10 cellular contexts compared by ENCODE assay signal in the genomic region with DNA sequence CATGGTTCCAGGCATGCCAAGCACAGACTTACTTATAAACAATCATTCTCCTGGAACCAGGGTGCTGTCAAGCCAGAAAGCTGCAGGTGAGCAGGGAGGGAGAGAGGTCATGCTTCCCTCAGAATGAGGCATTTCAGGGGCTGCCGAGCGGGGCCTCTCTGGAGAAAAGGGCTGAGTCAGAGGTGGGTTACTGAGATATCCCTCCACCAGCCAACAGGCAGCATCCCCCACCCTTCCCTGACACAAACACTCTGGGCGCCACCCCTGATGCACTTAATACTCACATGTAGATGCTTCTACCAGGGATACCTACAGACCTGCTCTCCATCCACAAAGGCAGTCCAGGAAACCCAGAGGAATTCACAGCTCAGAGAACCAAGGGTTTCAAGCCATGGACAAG. TPM values are rescaled to one million over a fixed set of nuclear protein-coding genes. Genes with fewer than 3 reads are reported as not detected.
DNase-seq lines count a peak whose midpoint lies in the region; ATAC-seq and TF ChIP-seq lines count a peak whose summit lies in the region.
"Had no signal": no experiment of that assay in that cellular context is flagged by ENCODE, and none has a peak within 500 bp of the region (broad histone marks: within the 10 kb centered on the region; RNA-seq: fewer than 3 reads in every experiment).

No MANE protein-coding gene starts in this region.

- no peak overlapping the region for H3K4me3 Mint-ChIP-seq in activated naive CD4-positive, alpha-beta T cell treated with anti-CD3 and anti-CD28 coated beads, Interleukin-2, amount 10 ng/mL, durations not matched to agents 7 days and 5 days

- H3K4me3 ChIP-seq in ascending aorta (no peak overlapping the region), lower lobe of right lung (no peak overlapping the region), upper lobe of left lung (no peak overlapping the region)

- WGBS in upper lobe of left lung, 2 donors = 77% methylated on average over 3 of the region's 3 CpGs; no CpG with 5 or more reads in 1 of the 2 donors

- H3K27me3 Mint-ChIP-seq in activated naive CD4-positive, alpha-beta T cell treated with anti-CD3 and anti-CD28 coated beads, Interleukin-2, amount 10 ng/mL, durations not matched to agents 7 days and 5 days = no peaks in the 10 kb centered on the region

- ATAC-seq in lower lobe of right lung = no peak
- ATAC-seq in upper lobe of left lung (ENCODE audit: low FRiP score in 2 of 2) = no peak
- ATAC-seq in GM21390 (IDR thresholded peaks at IDR 0.05; ENCODE audit: unreplicated experiment) = no peak
- no peak for ATAC-seq in GM21619 (IDR thresholded peaks at IDR 0.05; ENCODE audit: unreplicated experiment)
- ATAC-seq: activated CD4-positive, CD25-positive, alpha-beta regulatory T cell treated with anti-CD3 and anti-CD28 coated beads, Interleukin-2, amount 50 U/mL, for 24 hours had no signal

- TF ChIP-seq EP300 in upper lobe of left lung (IDR thresholded peaks at IDR 0.05) = no peak

- TF ChIP-seq CTCF in ascending aorta (IDR thresholded peaks at IDR 0.05) = no peak
- TF ChIP-seq CTCF in lower lobe of right lung (IDR thresholded peaks at IDR 0.05) = no peak
- TF ChIP-seq CTCF in upper lobe of left lung (IDR thresholded peaks at IDR 0.05) = no peak

- H3K27me3 ChIP-seq in ascending aorta (no peaks in the 10 kb centered on the region), lower lobe of right lung (ENCODE audit: low read depth) (no peaks in the 10 kb centered on the region), upper lobe of left lung (no peaks in the 10 kb centered on the region)

- H3K4me1 Mint-ChIP-seq in activated naive CD4-positive, alpha-beta T cell treated with anti-CD3 and anti-CD28 coated beads, Interleukin-2, amount 10 ng/mL, durations not matched to agents 7 days and 5 days = peaks cover 77% of the 10 kb centered on the region

- peak overlapping the region; percentile 96 for H3K27ac Mint-ChIP-seq in activated naive CD4-positive, alpha-beta T cell treated with anti-CD3 and anti-CD28 coated beads, Interleukin-2, amount 10 ng/mL, durations not matched to agents 7 days and 5 days

- H3K36me3 ChIP-seq in ascending aorta (peaks cover 0 to 4% of the 10 kb centered on the region in 2 donors), lower lobe of right lung (peaks cover 7% of the 10 kb centered on the region), upper lobe of left lung (peaks cover 0 to 10% (median 2%) of the 10 kb centered on the region in 4 donors)

- H3K36me3 Mint-ChIP-seq in activated naive CD4-positive, alpha-beta T cell treated with anti-CD3 and anti-CD28 coated beads, Interleukin-2, amount 10 ng/mL, durations not matched to agents 7 days and 5 days = peaks cover 28% of the 10 kb centered on the region

- no peak for DNase-seq in activated naive CD4-positive, alpha-beta T cell treated with anti-CD3 and anti-CD28 coated beads, Interleukin-2, amount 10 ng/mL, durations not matched to agents 7 days and 5 days
- no peak for DNase-seq in activated naive CD4-positive, alpha-beta T cell treated with Interleukin-2 at 50 U/mL for 16 hours
- DNase-seq in ascending aorta (ENCODE audit: low spot score in 2 of 2) = no peak
- DNase-seq in lower lobe of right lung = no peak
- DNase-seq in upper lobe of left lung = no peak
- DNase-seq in EL = no peak
- DNase-seq: foreskin melanocyte had no signal

- no peaks in the 10 kb centered on the region for H3K9me3 ChIP-seq in ascending aorta
- H3K9me3 ChIP-seq in lower lobe of right lung = no peaks in the 10 kb centered on the region
- no peaks in the 10 kb centered on the region for H3K9me3 ChIP-seq in upper lobe of left lung

- peak overlapping the region; percentile 93 to 96 for H3K27ac ChIP-seq in ascending aorta
- peak overlapping the region; percentile 97 for H3K27ac ChIP-seq in lower lobe of right lung
- peak overlapping the region; percentile 91 to 96 (median 94) for H3K27ac ChIP-seq in upper lobe of left lung

- CTCF ChIA-PET in activated naive CD4-positive, alpha-beta T cell treated with anti-CD3 and anti-CD28 coated beads, Interleukin-2, amount 10 ng/mL, durations not matched to agents 7 days and 5 days (lab: Charles Lee) = interaction anchor here (1.4 kb wide), 1 partner anchor 56 kb away, joined by 3 read pairs; no protein-coding TSS in a partner anchor

- intact Hi-C loops in ascending aorta (cut with DNase I) = no loop called here
- intact Hi-C loops in lower lobe of right lung (cut with DNase I) = no loop called here

- no peaks in the 10 kb centered on the region for H3K9me3 Mint-ChIP-seq in activated naive CD4-positive, alpha-beta T cell treated with anti-CD3 and anti-CD28 coated beads, Interleukin-2, amount 10 ng/mL, durations not matched to agents 7 days and 5 days

- no peak for TF ChIP-seq POLR2A in upper lobe of left lung (IDR thresholded peaks at IDR 0.05)

- H3K4me1 ChIP-seq in ascending aorta (peaks cover 26 to 42% of the 10 kb centered on the region in 2 donors), lower lobe of right lung (peaks cover 74% of the 10 kb centered on the region), upper lobe of left lung (peaks cover 61 to 76% (median 64%) of the 10 kb centered on the region in 4 donors)

RNA-seq across cellular contexts. Expression of a gene that starts 13.1 kb away (rescaled TPM):
- total RNA-seq in ascending aorta = 77.0 TPM
- total RNA-seq in lower lobe of right lung = 74.2 TPM
- total RNA-seq in upper lobe of left lung = 100 to 1,000 TPM in 1 of 6 donors, 10 to 100 TPM in 5; 26.2 to 100 (median 69.1) TPM

RNA-seq across cellular contexts. Expression of a gene that starts 25.1 kb away (rescaled TPM):
- 9.8 TPM for total RNA-seq in ascending aorta
- total RNA-seq in lower lobe of right lung = 44.5 TPM
- total RNA-seq in upper lobe of left lung = 10 to 100 TPM; 19.1 to 54.6 (median 35.8) TPM

RNA-seq across cellular contexts. Expression of a gene that starts 49.2 kb away (rescaled TPM):
- total RNA-seq in ascending aorta = 251 TPM
- total RNA-seq in lower lobe of right lung = 25.7 TPM
- 10 to 100 TPM; 24.3 to 97.9 (median 36.6) TPM for total RNA-seq in upper lobe of left lung
